8 cellular contexts compared by ENCODE assay signal in the genomic region with DNA sequence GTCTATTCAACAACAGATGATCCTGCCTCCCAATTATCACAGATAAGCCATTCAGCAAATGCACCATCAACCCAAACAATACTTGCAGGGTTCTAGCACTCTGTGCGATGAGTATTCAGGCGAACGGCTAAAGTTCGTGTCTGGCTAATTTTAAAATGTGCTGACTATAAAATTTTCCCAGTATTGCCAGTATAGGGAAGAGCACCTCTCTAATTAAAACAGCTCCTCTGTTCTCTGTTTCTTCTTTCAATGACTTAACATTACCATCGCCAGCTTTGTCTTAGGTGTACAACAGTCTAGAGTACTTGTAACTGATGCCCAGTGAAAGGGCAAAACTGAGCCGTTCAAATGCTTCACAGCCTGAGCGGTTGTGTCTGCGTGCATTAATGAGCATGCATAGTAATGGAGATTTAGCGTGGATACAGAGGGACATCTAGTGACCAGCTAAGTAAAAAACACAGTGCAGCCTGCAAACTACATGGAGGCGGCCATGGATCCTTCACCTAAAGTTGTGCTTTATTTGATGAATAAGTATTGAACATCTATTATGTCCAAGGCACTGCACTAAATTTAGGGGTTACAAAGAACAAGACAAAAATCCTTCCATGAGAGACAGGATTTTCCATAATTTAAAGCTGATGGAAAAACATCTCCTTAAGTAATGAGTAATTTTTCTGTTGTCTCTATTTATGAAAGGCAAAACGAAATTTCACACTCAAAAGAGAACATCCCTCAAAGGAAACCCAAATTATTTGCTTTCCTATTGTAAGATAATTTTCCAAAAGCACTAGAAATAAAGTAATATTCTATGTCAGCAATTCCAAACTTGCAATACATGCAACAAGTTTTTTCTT.
DNase-seq lines count a peak whose midpoint lies in the region; ATAC-seq and TF ChIP-seq lines count a peak whose summit lies in the region.

No MANE protein-coding gene starts in this region.

- no peak overlapping the region for H3K4me3 ChIP-seq in body of pancreas

- H3K36me3 ChIP-seq in body of pancreas (replicated peaks in 1 of 2; ENCODE audit: insufficient read depth in 1 of 2, low read depth in 2 of 2) = no peaks in the 10 kb centered on the region

- DNase-seq in COLO668 (lab: John Stamatoyannopoulos, UW; ENCODE audit: unreplicated experiment) = peak; percentile 69
- DNase-seq in NCI-H748 treated with DMSO at 0.1 percent for 48 hours (lab: John Stamatoyannopoulos, UW) = peak; percentile 73
- DNase-seq in body of pancreas = peak; percentile 24 to 55 (median 44)
- peak; percentile 84 for DNase-seq in inferior parietal cortex (ENCODE audit: extremely low spot score)
- peak in 26 of 49 donors; percentile 1 to 41 (median 17) for DNase-seq in substantia nigra (lab: John Stamatoyannopoulos, UW)
- no peak for DNase-seq in NK-92 treated with Interleukin-12 subunit alpha and Interleukin-12 subunit beta, amount 100 ng/mL, for 24 hours (lab: John Stamatoyannopoulos, UW)

- no peaks in the 10 kb centered on the region for H3K27me3 ChIP-seq in body of pancreas

- no peak overlapping the region for H3K27ac ChIP-seq in body of pancreas
- no peak overlapping the region for H3K27ac ChIP-seq in substantia nigra (ENCODE audit: low read depth, low read length, poor library complexity, severe bottlenecking)

- 20 to 23% methylated on average over 11 of the region's 11 CpGs for WGBS in body of pancreas, 2 donors

- no peaks in the 10 kb centered on the region for H3K4me1 ChIP-seq in body of pancreas

- TF ChIP-seq CTCF in body of pancreas (IDR thresholded peaks at IDR 0.05) = peak; percentile 32 to 78 (median 62)

- no peak for TF ChIP-seq POLR2A in body of pancreas (IDR thresholded peaks at IDR 0.05)

- peak; percentile 62 for ATAC-seq in HG02885 (IDR thresholded peaks at IDR 0.05; ENCODE audit: poor library complexity, unreplicated experiment)
- peak; percentile 90 for ATAC-seq in body of pancreas
- ATAC-seq in GM21515 (IDR thresholded peaks at IDR 0.05; ENCODE audit: unreplicated experiment) = no peak

- intact Hi-C loops in body of pancreas (cut with DNase I) = no loop called here

- no peaks in the 10 kb centered on the region for H3K9me3 ChIP-seq in body of pancreas
